Comparison of ENCODE assay signal across 24 cellular contexts in the genomic region with DNA sequence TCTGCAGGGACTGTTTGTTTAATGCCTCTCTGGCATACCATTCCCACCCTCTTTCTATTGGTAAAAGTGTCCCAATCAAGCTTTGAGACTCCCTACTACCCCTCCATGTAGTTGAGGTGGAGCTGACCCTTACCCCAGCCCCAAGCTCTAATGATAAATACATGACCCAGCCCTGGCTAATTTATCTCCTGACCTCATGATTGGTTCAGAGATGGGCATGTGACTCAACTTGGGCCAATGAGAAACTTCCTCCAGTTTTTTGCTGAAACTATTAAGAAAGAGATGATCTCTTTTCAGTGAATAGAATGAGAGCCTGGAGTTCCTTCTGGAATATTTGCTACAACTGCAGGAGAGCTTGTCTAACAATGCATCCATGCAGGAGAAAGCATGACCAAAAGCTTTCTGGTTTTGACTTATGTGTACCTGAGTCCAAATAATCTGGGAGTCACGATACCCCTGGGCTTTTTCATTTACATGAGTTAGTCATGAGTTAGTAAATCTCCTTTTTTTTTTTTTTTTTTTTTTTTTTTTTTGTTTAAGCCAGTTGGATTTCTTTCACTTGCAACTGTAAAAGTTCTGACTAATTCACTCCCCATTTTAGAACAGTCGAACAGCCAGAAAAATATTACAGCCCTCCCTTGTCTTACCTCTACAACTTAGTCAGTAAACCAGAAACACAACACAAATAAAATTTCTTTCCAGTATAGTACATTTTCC.
DNase-seq lines count a peak whose midpoint lies in the region; ATAC-seq, FAIRE-seq and TF ChIP-seq lines count a peak whose summit lies in the region.
"Had no signal": no experiment of that assay in that cellular context is flagged by ENCODE, and none has a peak within 500 bp of the region (broad histone marks: within the 10 kb centered on the region; RNA-seq: fewer than 3 reads in every experiment).

No MANE protein-coding gene starts in this region.

- TF ChIP-seq CTCF in AG10803 (conservative IDR thresholded peaks at IDR 0.05; ENCODE audit: low read length) = no peak
- TF ChIP-seq CTCF in astrocyte (IDR thresholded peaks at IDR 0.05; ENCODE audit: insufficient read depth, low read depth, low read length) = no peak
- TF ChIP-seq CTCF in fibroblast of the aortic adventitia (IDR thresholded peaks at IDR 0.05; ENCODE audit: insufficient read depth, low read length) = no peak

- H3K4me1 ChIP-seq in astrocyte (ENCODE audit: insufficient read depth, low read length) = peaks cover 10% of the 10 kb centered on the region
- H3K4me1 ChIP-seq: adrenal gland, testis, vagina had no signal

- no peaks in the 10 kb centered on the region for H3K9me3 ChIP-seq in astrocyte (ENCODE audit: insufficient read depth, low read depth, low read length)
- H3K9me3 ChIP-seq: adrenal gland, testis, vagina had no signal

- peaks cover 18% of the 10 kb centered on the region for H3K4me1 Mint-ChIP-seq in astrocyte (ENCODE audit: low read depth, unreplicated experiment)
- H3K4me1 Mint-ChIP-seq: nephron progenitor cell; stimulated activated memory B cell treated with anti-CD40 and anti-IgM and Interleukin-4, amounts not matched to agents 10 μg/mL and 1 μg/mL and 100 μg/mL, for 72 hours had no signal

- no peak for TF ChIP-seq EP300 in Ishikawa (IDR thresholded peaks at IDR 0.05; ENCODE audit: borderline replicate concordance)

- H2AFZ ChIP-seq in astrocyte (ENCODE audit: low read depth, low read length) = no peak overlapping the region

- no peak for FAIRE-seq in astrocyte (lab: Jason Lieb, UNC)
- FAIRE-seq: G401.6, GM19239 had no signal

- no peaks in the 10 kb centered on the region for H3K79me2 ChIP-seq in astrocyte (ENCODE audit: insufficient read depth, low read length)

- ATAC-seq in HG03039 (IDR thresholded peaks at IDR 0.05; ENCODE audit: unreplicated experiment) (no peak), HG02588 (IDR thresholded peaks at IDR 0.05; ENCODE audit: unreplicated experiment) (no peak)
- no peak for ATAC-seq in activated CD4-positive, CD25-positive, alpha-beta regulatory T cell treated with anti-CD3 and anti-CD28 coated beads, Interleukin-2, amount 50 U/mL, for 24 hours
- ATAC-seq: left lobe of liver; stimulated activated memory B cell treated with anti-CD40 and anti-IgM and Interleukin-4, amounts not matched to agents 10 μg/mL and 1 μg/mL and 100 μg/mL, for 72 hours had no signal

- H3K27ac Mint-ChIP-seq in astrocyte (ENCODE audit: unreplicated experiment) = no peak overlapping the region
- H3K27ac Mint-ChIP-seq: nephron progenitor cell; stimulated activated memory B cell treated with anti-CD40 and anti-IgM and Interleukin-4, amounts not matched to agents 10 μg/mL and 1 μg/mL and 100 μg/mL, for 72 hours had no signal

- TF ChIP-seq RAD21 in Ishikawa (IDR thresholded peaks at IDR 0.05; ENCODE audit: low read depth) = no peak

- no peaks in the 10 kb centered on the region for H3K36me3 ChIP-seq in astrocyte (ENCODE audit: insufficient read depth, low read length)
- H3K36me3 ChIP-seq: adrenal gland, MG63, vagina had no signal

- peak; percentile 9 for DNase-seq in AG10803 (ENCODE audit: low read depth)
- DNase-seq in astrocyte (ENCODE audit: low read depth) = peak; percentile 23
- peak; percentile 55 for DNase-seq in fibroblast of the aortic adventitia (ENCODE audit: low read depth)
- no peak for DNase-seq in NCI-H146 (lab: John Stamatoyannopoulos, UW)
- DNase-seq: activated CD8-positive, alpha-beta memory T cell treated with anti-CD3 and anti-CD28 coated beads, Interleukin-2, amount 50 U/mL, for 4 hours; activated effector memory CD4-positive, alpha-beta T cell treated with anti-CD3 and anti-CD28 coated beads, Interleukin-2, amount 50 U/mL, for 16 hours; adrenal gland; GOT3; MG63; midbrain; NCI-H1417 treated with DMSO at 0.1 percent for 48 hours; NCI-H526; nephron progenitor cell; T-helper 1 cell; testis had no signal

- no peaks in the 10 kb centered on the region for H4K20me1 ChIP-seq in astrocyte (ENCODE audit: insufficient read depth, low read length)

- H3K27me3 Mint-ChIP-seq in astrocyte (ENCODE audit: low read depth, unreplicated experiment) = no peaks in the 10 kb centered on the region
- H3K27me3 Mint-ChIP-seq: stimulated activated memory B cell treated with anti-CD40 and anti-IgM and Interleukin-4, amounts not matched to agents 10 μg/mL and 1 μg/mL and 100 μg/mL, for 72 hours had no signal

- no peak overlapping the region for H3K27ac ChIP-seq in astrocyte (ENCODE audit: low read depth, low read length)
- H3K27ac ChIP-seq: adrenal gland, testis, vagina had no signal

- no peak overlapping the region for H3K9ac ChIP-seq in astrocyte (ENCODE audit: low read length)

- H3K27me3 ChIP-seq in astrocyte (ENCODE audit: insufficient read depth, low read length) = no peaks in the 10 kb centered on the region
- H3K27me3 ChIP-seq: adrenal gland, MG63, testis, vagina had no signal

- no peak overlapping the region for H3K4me3 Mint-ChIP-seq in astrocyte (ENCODE audit: unreplicated experiment)
- H3K4me3 Mint-ChIP-seq: nephron progenitor cell; stimulated activated memory B cell treated with anti-CD40 and anti-IgM and Interleukin-4, amounts not matched to agents 10 μg/mL and 1 μg/mL and 100 μg/mL, for 72 hours had no signal

- no peak overlapping the region for H3K4me2 ChIP-seq in astrocyte (ENCODE audit: low read length)

- H3K9me3 Mint-ChIP-seq in astrocyte (ENCODE audit: unreplicated experiment) = no peaks in the 10 kb centered on the region
- H3K9me3 Mint-ChIP-seq: stimulated activated memory B cell treated with anti-CD40 and anti-IgM and Interleukin-4, amounts not matched to agents 10 μg/mL and 1 μg/mL and 100 μg/mL, for 72 hours had no signal

- H3K4me3 ChIP-seq in AG10803 (ENCODE audit: low read length) (no peak overlapping the region), astrocyte (ENCODE audit: insufficient read depth, low read depth, low read length) (no peak overlapping the region), fibroblast of the aortic adventitia (ENCODE audit: low read depth, low read length) (no peak overlapping the region)
- H3K4me3 ChIP-seq: adrenal gland, MG63, testis, vagina had no signal

- H3K36me3 Mint-ChIP-seq in astrocyte (ENCODE audit: low read depth, unreplicated experiment) = no peaks in the 10 kb centered on the region

TF ChIP-seq in Ishikawa, 13 proteins besides CTCF, POLR2A, EP300 and RAD21:
- TF ChIP-seq, protein P1, sequence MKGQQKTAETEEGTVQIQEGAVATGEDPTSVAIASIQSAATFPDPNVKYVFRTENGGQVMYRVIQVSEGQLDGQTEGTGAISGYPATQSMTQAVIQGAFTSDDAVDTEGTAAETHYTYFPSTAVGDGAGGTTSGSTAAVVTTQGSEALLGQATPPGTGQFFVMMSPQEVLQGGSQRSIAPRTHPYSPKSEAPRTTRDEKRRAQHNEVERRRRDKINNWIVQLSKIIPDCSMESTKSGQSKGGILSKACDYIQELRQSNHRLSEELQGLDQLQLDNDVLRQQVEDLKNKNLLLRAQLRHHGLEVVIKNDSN (IDR thresholded peaks at IDR 0.05) = peak; percentile 68
- no peak for TF ChIP-seq FOXM1 (IDR thresholded peaks at IDR 0.05; ENCODE audit: borderline replicate concordance, low read depth)
